Comparison of ENCODE assay signal across 1 cellular context in the genomic region with DNA sequence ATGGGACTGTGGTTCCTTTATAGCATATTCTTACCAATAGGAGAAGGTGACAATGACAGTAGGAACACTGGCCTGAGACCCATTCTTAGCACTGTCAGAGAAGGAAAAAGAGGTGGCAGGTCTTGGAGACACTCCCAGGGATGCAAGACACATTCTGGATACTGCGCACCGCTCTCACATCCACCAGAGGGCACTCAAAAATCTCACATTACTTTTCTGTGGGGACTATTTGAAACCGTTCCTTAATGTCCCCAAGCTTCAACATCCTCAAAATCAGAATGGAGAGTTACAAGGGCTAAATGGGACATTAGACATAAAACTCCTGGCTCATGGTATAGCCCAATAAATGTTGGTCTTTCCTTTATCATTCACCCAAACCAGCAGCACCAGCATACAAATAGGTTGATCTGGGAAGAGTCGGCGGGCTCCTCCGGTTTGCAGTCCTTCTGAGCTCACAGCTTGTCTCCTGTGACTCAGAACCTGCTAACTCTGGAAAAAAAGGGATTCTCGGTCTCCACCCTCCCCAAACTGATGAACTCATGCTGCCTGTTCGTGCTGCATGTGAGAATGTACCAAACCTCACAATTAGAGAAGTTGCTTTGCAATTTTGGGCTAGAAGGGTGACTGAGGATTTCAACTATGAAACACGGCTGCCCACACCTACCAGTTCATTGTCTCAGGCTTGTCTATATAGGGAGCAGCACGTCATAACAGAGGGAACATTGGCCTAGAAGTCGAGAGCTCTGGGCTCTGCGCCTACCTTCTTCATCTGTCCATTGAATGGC.
A peak's percentile ranks its signal among the peaks of the same experiment; 100 is the strongest.
TF ChIP-seq lines count a peak whose summit lies in the region.

No MANE protein-coding gene starts in this region.

TF ChIP-seq in HepG2, 621 proteins besides CTCF, POLR2A, EP300 and RAD21:
- TF ChIP-seq SMC3 (IDR thresholded peaks at IDR 0.05; ENCODE audit: low read length) (peak; percentile 82), PHF8 (CRISPR knock-in tag; IDR thresholded peaks at IDR 0.05) (no peak), ZNF784 (CRISPR knock-in tag; IDR thresholded peaks at IDR 0.05; ENCODE audit: borderline replicate concordance) (0 out of 2 replicates have a peak, but pooled peaks have one; percentile 29), STAG1 (CRISPR knock-in tag; IDR thresholded peaks at IDR 0.05) (peak; percentile 78)
